Comparison of ENCODE assay signal across 16 cellular contexts in genomic region chr3:14212032-14212431, GRCh38. TPM values are rescaled to one million over a fixed set of nuclear protein-coding genes. Genes with fewer than 3 reads are reported as not detected.
DNase-seq lines count a peak whose midpoint lies in the region; ATAC-seq and TF ChIP-seq lines count a peak whose summit lies in the region.
"Had no signal": no experiment of that assay in that cellular context is flagged by ENCODE, and none has a peak within 500 bp of the region (broad histone marks: within the 10 kb centered on the region; RNA-seq: fewer than 3 reads in every experiment).

No MANE protein-coding gene starts in this region.

- no peak for ATAC-seq in SK-N-SH treated with all-trans-retinoic acid at 6 μM for 48 hours
- ATAC-seq in HG02973 (IDR thresholded peaks at IDR 0.05; ENCODE audit: unreplicated experiment), result no peak
- ATAC-seq: GM23338 had no signal

- H4K91ac ChIP-seq in mesenchymal stem cell (ENCODE audit: low read length), result no peak overlapping the region
- H4K91ac ChIP-seq in trophoblast cell (ENCODE audit: low read depth, low read length), result peak overlapping the region; percentile 96

- H3K79me2 ChIP-seq in SK-N-SH (ENCODE audit: insufficient read depth) (no peaks in the 10 kb centered on the region), trophoblast cell (ENCODE audit: control insufficient read depth, insufficient read depth, low read length, poor library complexity) (peaks cover 7% of the 10 kb centered on the region), Karpas-422 (ENCODE audit: low read length) (no peaks in the 10 kb centered on the region)

- H2BK12ac ChIP-seq in mesenchymal stem cell (ENCODE audit: low read length in 2 of 2), result peak overlapping the region; percentile 45 to 60
- peak overlapping the region; percentile 97 for H2BK12ac ChIP-seq in trophoblast cell (ENCODE audit: low read length)

- H2BK5ac ChIP-seq in mesenchymal stem cell (ENCODE audit: low read depth, low read length, poor library complexity, severe bottlenecking), result peak overlapping the region; percentile 99
- H2BK5ac ChIP-seq in trophoblast cell (ENCODE audit: low read depth, low read length, poor library complexity), result peak overlapping the region; percentile 92

- POLR2A ChIA-PET in SK-N-SH (lab: Yijun Ruan, JAX), result no interaction called here

- H3K27me3 ChIP-seq in SK-N-SH (ENCODE audit: insufficient read depth) (no peaks in the 10 kb centered on the region), mesenchymal stem cell (ENCODE audit: control insufficient read depth in 1 of 2, insufficient read depth in 1 of 2, low read length in 2 of 2) (no peaks in the 10 kb centered on the region), trophoblast cell (ENCODE audit: insufficient read depth, low read length) (no peaks in the 10 kb centered on the region), Karpas-422 (ENCODE audit: low read length) (no peaks in the 10 kb centered on the region)
- H3K27me3 ChIP-seq: BLaER1 treated with 17β-estradiol and CSF1 and Interleukin-3, amounts not matched to agents 10 nM and 100 nM had no signal

- H4K12ac ChIP-seq in trophoblast cell (ENCODE audit: low read depth, low read length), result no peak overlapping the region

- H3K4me3 ChIP-seq in SK-N-SH (ENCODE audit: low read depth in 2 of 2, low read length in 1 of 2) (no peak overlapping the region), mesenchymal stem cell (ENCODE audit: insufficient read depth in 1 of 2, low read depth in 1 of 2, low read length in 2 of 2) (no peak overlapping the region), trophoblast cell (ENCODE audit: low read depth, low read length) (no peak overlapping the region), Karpas-422 (ENCODE audit: low read length) (no peak overlapping the region)
- no peak overlapping the region for H3K4me3 ChIP-seq in Jurkat, Clone E6-1 (ENCODE audit: low read length)
- H3K4me3 ChIP-seq: BLaER1 treated with 17β-estradiol and CSF1 and Interleukin-3, amounts not matched to agents 10 nM and 100 nM; GM23338 had no signal

- H3K4me1 ChIP-seq in SK-N-SH (ENCODE audit: control insufficient read depth in 1 of 2, insufficient read depth in 2 of 2, low read depth in 1 of 2, low read length in 1 of 2) (peaks cover 2 to 4% of the 10 kb centered on the region in 2 experiments; a peak in 2 of 4 replicates), mesenchymal stem cell (ENCODE audit: control insufficient read depth, insufficient read depth, low read depth, low read length) (peaks cover 15% of the 10 kb centered on the region), trophoblast cell (ENCODE audit: control insufficient read depth in 1 of 2, insufficient read depth in 2 of 2, low read length in 2 of 2) (peaks cover 21 to 30% of the 10 kb centered on the region in 2 experiments), Karpas-422 (ENCODE audit: low read length) (no peaks in the 10 kb centered on the region)
- H3K4me1 ChIP-seq: BLaER1 treated with 17β-estradiol and CSF1 and Interleukin-3, amounts not matched to agents 10 nM and 100 nM had no signal

- H3K79me1 ChIP-seq in mesenchymal stem cell (replicated peaks; ENCODE audit: low read length, poor library complexity, severe bottlenecking) (no peaks in the 10 kb centered on the region), trophoblast cell (ENCODE audit: low read length) (peaks cover 41% of the 10 kb centered on the region)

- H3K4me2 ChIP-seq in SK-N-SH (0 out of 2 replicates have a peak overlapping the region, but pooled peaks have one; percentile 68), mesenchymal stem cell (ENCODE audit: low read length, poor library complexity, severe bottlenecking) (no peak overlapping the region), trophoblast cell (ENCODE audit: low read length) (no peak overlapping the region), Karpas-422 (ENCODE audit: low read depth, low read length, poor library complexity, severe bottlenecking) (no peak overlapping the region)
- H3K4me2 ChIP-seq: BLaER1 treated with 17β-estradiol and CSF1 and Interleukin-3, amounts not matched to agents 10 nM and 100 nM; GM23338 had no signal

- CTCF ChIA-PET in SK-N-SH (lab: Yijun Ruan, JAX), result interaction anchor here (1.1 to 8.1 kb wide), 5 partner anchors 8 to 316 kb away, joined by 3 to 115 read pairs (median 6); no protein-coding TSS in a partner anchor

- no peak for TF ChIP-seq RAD21 in SK-N-SH (IDR thresholded peaks at IDR 0.05; ENCODE audit: low read length)

- H3K23ac ChIP-seq in mesenchymal stem cell (ENCODE audit: low read length in 2 of 2) (no peak overlapping the region), trophoblast cell (ENCODE audit: low read length) (no peak overlapping the region)

- H2AK5ac ChIP-seq in mesenchymal stem cell (ENCODE audit: low read length, severe bottlenecking) (peak overlapping the region; percentile 66), trophoblast cell (ENCODE audit: low read length) (peak overlapping the region; percentile 90)

- no peaks in the 10 kb centered on the region for H3K9me2 ChIP-seq in SK-N-SH
- no peaks in the 10 kb centered on the region for H3K9me2 ChIP-seq in Karpas-422 (replicated peaks; ENCODE audit: insufficient read depth, low read length)

- H2AFZ ChIP-seq in SK-N-SH (ENCODE audit: low read depth) (no peak overlapping the region), mesenchymal stem cell (ENCODE audit: low read depth, low read length) (no peak overlapping the region), trophoblast cell (ENCODE audit: insufficient read depth, low read length, poor library complexity) (no peak overlapping the region), Karpas-422 (ENCODE audit: low read length) (no peak overlapping the region)
- H2AFZ ChIP-seq: GM23338 had no signal

- H3K9me3 ChIP-seq in SK-N-SH, result no peaks in the 10 kb centered on the region
- no peaks in the 10 kb centered on the region for H3K9me3 ChIP-seq in mesenchymal stem cell (ENCODE audit: control insufficient read depth, low read length)
- no peaks in the 10 kb centered on the region for H3K9me3 ChIP-seq in trophoblast cell (ENCODE audit: insufficient read depth, low read depth, low read length)
- H3K9me3 ChIP-seq in Karpas-422 (ENCODE audit: low read length), result no peaks in the 10 kb centered on the region
- H3K9me3 ChIP-seq: BLaER1 treated with 17β-estradiol and CSF1 and Interleukin-3, amounts not matched to agents 10 nM and 100 nM had no signal

- H4K8ac ChIP-seq in mesenchymal stem cell (ENCODE audit: low read length) (no peak overlapping the region), trophoblast cell (ENCODE audit: low read depth, low read length) (peak overlapping the region; percentile 64)

- peak overlapping the region; percentile 73 to 82; a peak in 3 of 4 replicates for H3K27ac ChIP-seq in SK-N-SH (ENCODE audit: low read depth in 2 of 2, low read length in 1 of 2)
- H3K27ac ChIP-seq in mesenchymal stem cell (ENCODE audit: low read length, poor library complexity, severe bottlenecking), result peak overlapping the region; percentile 92
- peak overlapping the region; percentile 87 for H3K27ac ChIP-seq in trophoblast cell (ENCODE audit: low read depth, low read length)
- H3K27ac ChIP-seq in Karpas-422 (ENCODE audit: low read length), result no peak overlapping the region
- H3K27ac ChIP-seq: 22Rv1; BLaER1 treated with 17β-estradiol and CSF1 and Interleukin-3, amounts not matched to agents 10 nM and 100 nM; HL-60 had no signal

- no peak overlapping the region for H2BK15ac ChIP-seq in mesenchymal stem cell (ENCODE audit: low read depth, poor library complexity, severe bottlenecking)

- no peak overlapping the region for H3K4ac ChIP-seq in mesenchymal stem cell (ENCODE audit: low read depth in 1 of 2, low read length in 2 of 2)
- peak overlapping the region; percentile 75 for H3K4ac ChIP-seq in trophoblast cell (ENCODE audit: low read depth, low read length)

- H3K18ac ChIP-seq in mesenchymal stem cell (ENCODE audit: low read depth in 1 of 2, low read length in 2 of 2) (peak overlapping the region in 1 of 2 experiments; percentile 3), trophoblast cell (ENCODE audit: low read length) (no peak overlapping the region)

- no peak overlapping the region for H3K9ac ChIP-seq in SK-N-SH
- no peak overlapping the region for H3K9ac ChIP-seq in mesenchymal stem cell (ENCODE audit: low read length)
- H3K9ac ChIP-seq in trophoblast cell (ENCODE audit: low read length), result no peak overlapping the region
- no peak overlapping the region for H3K9ac ChIP-seq in Karpas-422 (ENCODE audit: low read length)
- H3K9ac ChIP-seq: BLaER1 treated with 17β-estradiol and CSF1 and Interleukin-3, amounts not matched to agents 10 nM and 100 nM had no signal

- TF ChIP-seq CTCF in SK-N-SH (IDR thresholded peaks at IDR 0.05), result no peak

- H4K20me1 ChIP-seq in SK-N-SH (ENCODE audit: insufficient read depth) (no peaks in the 10 kb centered on the region), Karpas-422 (ENCODE audit: insufficient read depth, low read depth, low read length) (no peaks in the 10 kb centered on the region)
- H4K20me1 ChIP-seq: BLaER1 treated with 17β-estradiol and CSF1 and Interleukin-3, amounts not matched to agents 10 nM and 100 nM had no signal

- WGBS in SK-N-SH (ENCODE audit: low lambda C conversion rate), result 66% methylated on average over 2 of the region's 3 CpGs
- WGBS in mesenchymal stem cell, result 89% methylated on average over 2 of the region's 3 CpGs
- WGBS in trophoblast cell (ENCODE audit: extremely low coverage, insufficient coverage, insufficient read length), result no CpG with 5 or more reads among the region's 3 CpGs

- no peak overlapping the region for H2BK120ac ChIP-seq in mesenchymal stem cell (ENCODE audit: low read depth, low read length)
- peak overlapping the region; percentile 81 for H2BK120ac ChIP-seq in trophoblast cell (ENCODE audit: insufficient read depth, low read length, poor library complexity)

- H3K14ac ChIP-seq in mesenchymal stem cell (ENCODE audit: low read length in 2 of 2) (no peak overlapping the region), trophoblast cell (ENCODE audit: low read length) (peak overlapping the region; percentile 79)

- no peak for DNase-seq in SK-N-SH
- DNase-seq in Jurkat, Clone E6-1 (ENCODE audit: low read depth, low spot score), result peak; percentile 41
- no peak for DNase-seq in mesenchymal stem cell
- DNase-seq in trophoblast cell, result no peak
- DNase-seq in kidney glomerular epithelial cell (lab: John Stamatoyannopoulos, UW), result no peak
- DNase-seq in Karpas-422, result no peak
- DNase-seq: Calu3; CD4-positive, CD25-positive, alpha-beta regulatory T cell; DMS 273 treated with DMSO at 0.1 percent for 48 hours; H9 had no signal

- TF ChIP-seq EP300 in SK-N-SH (IDR thresholded peaks at IDR 0.05; ENCODE audit: borderline replicate concordance in 1 of 2, low read depth in 1 of 2, low read length in 1 of 2), result no peak

- H3F3A ChIP-seq in SK-N-SH (replicated peaks; ENCODE audit: insufficient read depth), result peaks cover 19% of the 10 kb centered on the region

- H3K36me3 ChIP-seq in SK-N-SH (replicated peaks in 1 of 2; ENCODE audit: control insufficient read depth in 1 of 2, insufficient read depth in 2 of 2, low read length in 1 of 2) (no peaks in the 10 kb centered on the region), mesenchymal stem cell (ENCODE audit: control insufficient read depth in 1 of 2, insufficient read depth in 2 of 2, low read depth in 1 of 2, low read length in 2 of 2) (no peaks in the 10 kb centered on the region), trophoblast cell (ENCODE audit: control insufficient read depth in 1 of 2, insufficient read depth in 2 of 2, low read length in 2 of 2) (no peaks in the 10 kb centered on the region), Karpas-422 (ENCODE audit: insufficient read depth, low read length) (no peaks in the 10 kb centered on the region)
- H3K36me3 ChIP-seq: BLaER1 treated with 17β-estradiol and CSF1 and Interleukin-3, amounts not matched to agents 10 nM and 100 nM had no signal

RNA-seq across cellular contexts. Expression of gene LSM3, which starts 33.4 kb away (rescaled TPM):
- 5.1 and 6.4 TPM in 2 replicates for polyA plus RNA-seq in SK-N-SH (2012; rRNA removed)
- polyA plus RNA-seq in SK-N-SH (2012; cell fraction: cytosol; rRNA removed), result 9.3 and 15.8 TPM in 2 replicates
- polyA plus RNA-seq in SK-N-SH (2012; cell fraction: nucleus; rRNA removed), result 0.66 and 1.4 TPM in 2 replicates
- 45.3 TPM for polyA plus RNA-seq in Jurkat, Clone E6-1 (2012; ENCODE audit: insufficient read depth, insufficient read length)
- 14.3 TPM for polyA plus RNA-seq in mesenchymal stem cell (2013, experiment 1 of 2)
- polyA plus RNA-seq in mesenchymal stem cell (2013, experiment 2 of 2), result 14.7 TPM
- polyA plus RNA-seq in trophoblast cell (2013), result 30.7 and 31.4 TPM in 2 replicates
- total RNA-seq in Karpas-422 (2014; rRNA removed; shearing (Covaris generic); ENCODE audit: low replicate concordance), result 13.8 and 14.2 TPM in 2 replicates

RNA-seq across cellular contexts. Expression of gene XPC, which starts 33.6 kb away (rescaled TPM):
- 50.0 and 52.0 TPM in 2 replicates for polyA plus RNA-seq in SK-N-SH (2012; rRNA removed)
- 41.9 and 42.1 TPM in 2 replicates for polyA plus RNA-seq in SK-N-SH (2012; cell fraction: cytosol; rRNA removed)
- polyA plus RNA-seq in SK-N-SH (2012; cell fraction: nucleus; rRNA removed), result 140 and 154 TPM in 2 replicates
- polyA plus RNA-seq in Jurkat, Clone E6-1 (2012; ENCODE audit: insufficient read depth, insufficient read length), result 24.8 TPM
- 16.7 TPM for polyA plus RNA-seq in mesenchymal stem cell (2013, experiment 1 of 2)
- 16.5 TPM for polyA plus RNA-seq in mesenchymal stem cell (2013, experiment 2 of 2)
- 26.3 and 26.6 TPM in 2 replicates for polyA plus RNA-seq in trophoblast cell (2013)
- 30.3 and 38.0 TPM in 2 replicates for total RNA-seq in Karpas-422 (2014; rRNA removed; shearing (Covaris generic); ENCODE audit: low replicate concordance)
